In the genomic region with DNA sequence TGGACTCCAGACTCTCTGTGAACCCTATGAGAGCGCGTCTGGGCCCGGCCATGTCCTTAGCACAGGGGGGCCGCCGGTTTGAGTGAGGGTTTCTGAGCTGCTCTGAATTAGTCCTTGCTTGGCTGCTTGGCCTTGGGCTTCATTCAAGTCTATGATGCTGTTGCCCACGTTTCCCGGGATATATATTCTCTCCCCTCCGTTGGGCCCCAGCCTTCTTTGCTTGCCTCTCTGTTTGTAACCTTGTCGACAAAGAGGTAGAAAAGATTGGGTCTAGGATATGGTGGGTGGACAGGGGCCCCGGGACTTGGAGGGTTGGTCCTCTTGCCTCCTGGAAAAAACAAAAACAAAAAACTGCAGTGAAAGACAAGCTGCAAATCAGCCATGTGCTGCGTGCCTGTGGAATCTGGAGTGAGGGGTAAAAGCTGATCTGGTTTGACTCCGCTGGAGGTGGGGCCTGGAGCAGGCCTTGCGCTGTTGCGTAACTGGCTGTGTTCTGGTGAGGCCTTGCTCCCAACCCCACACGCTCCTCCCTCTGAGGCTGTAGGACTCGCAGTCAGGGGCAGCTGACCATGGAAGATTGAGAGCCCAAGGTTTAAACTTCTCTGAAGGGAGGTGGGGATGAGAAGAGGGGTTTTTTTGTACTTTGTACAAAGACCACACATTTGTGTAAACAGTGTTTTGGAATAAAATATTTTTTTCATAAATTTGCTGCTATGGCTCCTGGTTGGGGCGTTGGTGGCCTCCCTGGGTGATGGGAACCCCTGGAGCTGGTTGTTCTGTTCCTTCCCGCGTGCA, we compare ENCODE assay signal across 8 cellular contexts.
DNase-seq lines count a peak whose midpoint lies in the region; ATAC-seq lines count a peak whose summit lies in the region.

No MANE protein-coding gene starts in this region.

- ATAC-seq in stimulated activated effector memory CD8-positive, alpha-beta T cell treated with anti-CD3 and anti-CD28 coated beads, Interleukin-12 subunit alpha, Interleukin-12 subunit beta, amount 100 ng/mL, for 72 hours, result no peak
- ATAC-seq in HG03095 (IDR thresholded peaks at IDR 0.05; ENCODE audit: unreplicated experiment) (no peak), HG02852 (IDR thresholded peaks at IDR 0.05; ENCODE audit: unreplicated experiment) (no peak)

- peak overlapping the region; percentile 80 for H3K27ac ChIP-seq in caudate nucleus (ENCODE audit: low read depth, low read length)

- DNase-seq in GF-D8 (lab: John Stamatoyannopoulos, UW) (peak; percentile 88), NCI-H510A (lab: John Stamatoyannopoulos, UW) (peak; percentile 89), caudate nucleus (lab: John Stamatoyannopoulos, UW) (peak in 31 of 61 donors; percentile 3 to 55 (median 26)), kidney tubule cell (ENCODE audit: low spot score) (peak; percentile 80), NCI-H1092 (lab: John Stamatoyannopoulos, UW) (no peak)
- no peak for DNase-seq in stimulated activated effector memory CD8-positive, alpha-beta T cell treated with anti-CD3 and anti-CD28 coated beads, Interleukin-12 subunit alpha, Interleukin-12 subunit beta, amount 100 ng/mL, for 72 hours (ENCODE audit: low spot score in 2 of 2)

- peak overlapping the region; percentile 38 for H3K4me3 Mint-ChIP-seq in stimulated activated effector memory CD8-positive, alpha-beta T cell treated with anti-CD3 and anti-CD28 coated beads, Interleukin-12 subunit alpha, Interleukin-12 subunit beta, amount 100 ng/mL, for 72 hours

- no peaks in the 10 kb centered on the region for H3K9me3 Mint-ChIP-seq in stimulated activated effector memory CD8-positive, alpha-beta T cell treated with anti-CD3 and anti-CD28 coated beads, Interleukin-12 subunit alpha, Interleukin-12 subunit beta, amount 100 ng/mL, for 72 hours

- H3K4me1 Mint-ChIP-seq in stimulated activated effector memory CD8-positive, alpha-beta T cell treated with anti-CD3 and anti-CD28 coated beads, Interleukin-12 subunit alpha, Interleukin-12 subunit beta, amount 100 ng/mL, for 72 hours, result peaks cover 61% of the 10 kb centered on the region

- H3K27ac Mint-ChIP-seq in stimulated activated effector memory CD8-positive, alpha-beta T cell treated with anti-CD3 and anti-CD28 coated beads, Interleukin-12 subunit alpha, Interleukin-12 subunit beta, amount 100 ng/mL, for 72 hours, result peak overlapping the region; percentile 93

- peaks cover 100% of the 10 kb centered on the region for H3K36me3 Mint-ChIP-seq in stimulated activated effector memory CD8-positive, alpha-beta T cell treated with anti-CD3 and anti-CD28 coated beads, Interleukin-12 subunit alpha, Interleukin-12 subunit beta, amount 100 ng/mL, for 72 hours

Comparison
In these comparisons a context has a peak if more than half of its experiments do, and no peak if none do; other contexts are left out.
1. DNase-seq: peak in GF-D8 (single experiment), NCI-H510A (single experiment), caudate nucleus (31 of 61) and kidney tubule cell (single experiment); none in stimulated activated effector memory CD8-positive, alpha-beta T cell treated with anti-CD3 and anti-CD28 coated beads, Interleukin-12 subunit alpha, Interleukin-12 subunit beta, amount 100 ng/mL, for 72 hours (0 of 2) and NCI-H1092 (single experiment).